Comparison of ENCODE assay signal across 18 cellular contexts in the genomic region with DNA sequence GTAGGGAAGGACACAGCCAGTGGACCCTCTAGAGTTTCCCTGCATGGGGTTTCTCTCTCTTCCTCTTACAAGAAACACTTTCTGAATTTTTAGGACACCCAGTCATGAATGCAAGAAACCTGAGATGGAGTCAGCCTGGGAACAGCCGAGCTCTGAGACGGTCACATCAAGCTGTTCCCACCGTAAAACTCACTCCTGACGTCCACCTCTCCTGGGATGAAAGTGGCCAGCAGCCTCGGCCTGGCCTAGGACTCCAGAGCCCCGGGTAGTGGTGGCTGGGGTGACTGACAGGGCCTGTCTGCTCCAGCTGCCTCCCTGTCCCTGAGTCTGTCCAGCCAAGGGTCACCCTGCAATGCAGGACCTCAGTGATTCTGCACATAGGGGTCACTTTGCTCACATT.
"Had no signal": no experiment of that assay in that cellular context is flagged by ENCODE, and none has a peak within 500 bp of the region (broad histone marks: within the 10 kb centered on the region; RNA-seq: fewer than 3 reads in every experiment).

No MANE protein-coding gene starts in this region.

- H3K27me3 Mint-ChIP-seq: central memory CD8-positive, alpha-beta T cell; effector memory CD8-positive, alpha-beta T cell; stimulated activated memory B cell treated with anti-CD40 and anti-IgM and Interleukin-4, amounts not matched to agents 10 μg/mL and 1 μg/mL and 100 μg/mL, for 72 hours had no signal

- H3K27ac ChIP-seq: brain microvascular endothelial cell, epithelial cell of prostate, pancreas, thyroid gland, uterus, WERI-Rb-1 had no signal

- ATAC-seq: activated CD8-positive, alpha-beta T cell treated with anti-CD3 and anti-CD28 coated beads for 36 hours; effector memory CD8-positive, alpha-beta T cell; pancreas; stimulated activated memory B cell treated with anti-CD40 and anti-IgM and Interleukin-4, amounts not matched to agents 10 μg/mL and 1 μg/mL and 100 μg/mL, for 72 hours had no signal

- H3K4me1 ChIP-seq: pancreas, thyroid gland, uterus had no signal

- H3K4me3 Mint-ChIP-seq: activated CD8-positive, alpha-beta T cell treated with anti-CD3 and anti-CD28 coated beads for 36 hours; activated naive CD8-positive, alpha-beta T cell treated with anti-CD3 and anti-CD28 coated beads, Interleukin-2, amount 10 ng/mL, durations not matched to agents 7 days and 5 days; central memory CD8-positive, alpha-beta T cell; effector memory CD8-positive, alpha-beta T cell; stimulated activated memory B cell treated with anti-CD40 and anti-IgM and Interleukin-4, amounts not matched to agents 10 μg/mL and 1 μg/mL and 100 μg/mL, for 72 hours had no signal

- H3K36me3 Mint-ChIP-seq: activated naive CD8-positive, alpha-beta T cell treated with anti-CD3 and anti-CD28 coated beads, Interleukin-2, amount 10 ng/mL, durations not matched to agents 7 days and 5 days; stimulated activated memory B cell treated with anti-CD40 and anti-IgM and Interleukin-4, amounts not matched to agents 10 μg/mL and 1 μg/mL and 100 μg/mL, for 72 hours had no signal

- H3K4me1 Mint-ChIP-seq: central memory CD8-positive, alpha-beta T cell had no signal

- H3K9me3 ChIP-seq: pancreas, thyroid gland, uterus had no signal

- H3K27me3 ChIP-seq: brain microvascular endothelial cell, pancreas, thyroid gland, uterus had no signal

- H3K4me3 ChIP-seq: pancreas, thyroid gland, uterus had no signal

- H3K27ac Mint-ChIP-seq: activated CD8-positive, alpha-beta T cell treated with anti-CD3 and anti-CD28 coated beads for 36 hours; activated naive CD8-positive, alpha-beta T cell treated with anti-CD3 and anti-CD28 coated beads, Interleukin-2, amount 10 ng/mL, durations not matched to agents 7 days and 5 days; effector memory CD8-positive, alpha-beta T cell; stimulated activated memory B cell treated with anti-CD40 and anti-IgM and Interleukin-4, amounts not matched to agents 10 μg/mL and 1 μg/mL and 100 μg/mL, for 72 hours had no signal

- DNase-seq: activated CD4-positive, alpha-beta T cell treated with anti-CD3 and anti-CD28 coated beads for 4 hours; activated CD8-positive, alpha-beta memory T cell treated with anti-CD3 and anti-CD28 coated beads, Interleukin-2, amount 50 U/mL, for 4 hours; activated CD8-positive, alpha-beta T cell treated with anti-CD3 and anti-CD28 coated beads for 36 hours; activated naive CD4-positive, alpha-beta T cell; activated naive CD8-positive, alpha-beta T cell treated with anti-CD3 and anti-CD28 coated beads, Interleukin-2, amount 10 ng/mL, durations not matched to agents 7 days and 5 days; brain microvascular endothelial cell; effector memory CD8-positive, alpha-beta T cell; foreskin melanocyte; kidney glomerular epithelial cell; mesenchymal stem cell; pancreas; stimulated activated CD4-positive, alpha-beta T cell treated with anti-CD3 and anti-CD28 coated beads, Interleukin-2, amount 100 ng/mL, for 48 hours; thyroid gland; uterus; WERI-Rb-1 had no signal

- H3K9me3 Mint-ChIP-seq: activated CD8-positive, alpha-beta T cell treated with anti-CD3 and anti-CD28 coated beads for 36 hours; activated naive CD8-positive, alpha-beta T cell treated with anti-CD3 and anti-CD28 coated beads, Interleukin-2, amount 10 ng/mL, durations not matched to agents 7 days and 5 days; stimulated activated memory B cell treated with anti-CD40 and anti-IgM and Interleukin-4, amounts not matched to agents 10 μg/mL and 1 μg/mL and 100 μg/mL, for 72 hours had no signal

- H3K36me3 ChIP-seq: brain microvascular endothelial cell, pancreas, thyroid gland, uterus, WERI-Rb-1 had no signal
